Comparison of ENCODE assay signal across 16 cellular contexts in genomic region chr17:37446027-37446426, GRCh38. TPM values are rescaled to one million over a fixed set of nuclear protein-coding genes. Genes with fewer than 3 reads are reported as not detected.
DNase-seq lines count a peak whose midpoint lies in the region; ATAC-seq and TF ChIP-seq lines count a peak whose summit lies in the region.
"Had no signal": no experiment of that assay in that cellular context is flagged by ENCODE, and none has a peak within 500 bp of the region (broad histone marks: within the 10 kb centered on the region; RNA-seq: fewer than 3 reads in every experiment).

No MANE protein-coding gene starts in this region.

- no peak overlapping the region for H3K4me3 ChIP-seq in breast epithelium
- no peak overlapping the region for H3K4me3 ChIP-seq in epithelial cell of esophagus (ENCODE audit: low read length)
- H3K4me3 ChIP-seq in thyroid gland (replicated peaks in 1 of 3), result no peak overlapping the region
- H3K4me3 ChIP-seq in dorsolateral prefrontal cortex, result no peak overlapping the region
- H3K4me3 ChIP-seq: psoas muscle had no signal

- DNase-seq in MCF 10A (ENCODE audit: unreplicated experiment), result peak; percentile 63
- no peak for DNase-seq in breast epithelium (ENCODE audit: low spot score in 2 of 2)
- peak; percentile 77 for DNase-seq in NCI-H460 (ENCODE audit: extremely low read depth, low read depth)
- peak; percentile 90 for DNase-seq in epithelial cell of esophagus (ENCODE audit: low read depth)
- no peak for DNase-seq in thyroid gland
- no peak for DNase-seq in dorsolateral prefrontal cortex
- DNase-seq in DMS 273 treated with DMSO at 0.1 percent for 48 hours (lab: John Stamatoyannopoulos, UW), result no peak
- DNase-seq: activated CD8-positive, alpha-beta memory T cell treated with anti-CD3 and anti-CD28 coated beads, Interleukin-2, amount 50 U/mL, for 4 hours; Caco-2; KG1; kidney; NCI-H1436 treated with DMSO at 0.1 percent for 48 hours; psoas muscle had no signal

- no peak overlapping the region for H3K4me3 Mint-ChIP-seq in MCF 10A (ENCODE audit: unreplicated experiment)
- H3K4me3 Mint-ChIP-seq: activated naive CD4-positive, alpha-beta T cell treated with anti-CD3 and anti-CD28 coated beads, Interleukin-2, amount 50 U/mL, for 24 hours; central memory CD8-positive, alpha-beta T cell had no signal

- H3K9me3 Mint-ChIP-seq in MCF 10A (ENCODE audit: unreplicated experiment), result no peaks in the 10 kb centered on the region
- H3K9me3 Mint-ChIP-seq: activated naive CD4-positive, alpha-beta T cell treated with anti-CD3 and anti-CD28 coated beads, Interleukin-2, amount 50 U/mL, for 24 hours; central memory CD8-positive, alpha-beta T cell had no signal

- CTCF ChIA-PET in MCF 10A (lab: Yijun Ruan, JAX), result interaction anchor here (0.7 to 0.8 kb wide), 2 partner anchors 21 to 37 kb away, joined by 3 to 8 read pairs; no protein-coding TSS in a partner anchor

- H3K9me3 ChIP-seq in breast epithelium, result no peaks in the 10 kb centered on the region
- H3K9me3 ChIP-seq in thyroid gland, result no peaks in the 10 kb centered on the region
- H3K9me3 ChIP-seq: Caco-2, psoas muscle had no signal

- H3K36me3 ChIP-seq in breast epithelium (no peaks in the 10 kb centered on the region), thyroid gland (peaks cover 12 to 25% of the 10 kb centered on the region in 2 donors)

- H3K27me3 Mint-ChIP-seq in MCF 10A (ENCODE audit: insufficient read depth, unreplicated experiment), result no peaks in the 10 kb centered on the region
- H3K27me3 Mint-ChIP-seq: activated naive CD4-positive, alpha-beta T cell treated with anti-CD3 and anti-CD28 coated beads, Interleukin-2, amount 50 U/mL, for 24 hours; central memory CD8-positive, alpha-beta T cell had no signal

- 39 to 47% methylated on average over 4 of the region's 4 CpGs for WGBS in thyroid gland, 2 donors

- ATAC-seq in GM18858 (IDR thresholded peaks at IDR 0.05; ENCODE audit: unreplicated experiment), result no peak
- ATAC-seq: psoas muscle had no signal

- H3K27ac ChIP-seq in breast epithelium (no peak overlapping the region), thyroid gland (peak overlapping the region; percentile 84 to 97 (median 93)), dorsolateral prefrontal cortex (no peak overlapping the region)
- H3K27ac ChIP-seq: psoas muscle had no signal

- no peak for TF ChIP-seq POLR2A in breast epithelium (IDR thresholded peaks at IDR 0.05)
- TF ChIP-seq POLR2A in thyroid gland (IDR thresholded peaks at IDR 0.05), result peak in 1 of 2 donors; percentile 53

- H3K4me1 ChIP-seq in breast epithelium (peaks cover 0 to 6% of the 10 kb centered on the region in 2 donors), thyroid gland (peaks cover 61% of the 10 kb centered on the region in 2 donors)

- no peak overlapping the region for H3K27ac Mint-ChIP-seq in MCF 10A (ENCODE audit: low read depth, unreplicated experiment)
- H3K27ac Mint-ChIP-seq: activated naive CD4-positive, alpha-beta T cell treated with anti-CD3 and anti-CD28 coated beads, Interleukin-2, amount 50 U/mL, for 24 hours had no signal

- TF ChIP-seq CTCF in MCF 10A (IDR thresholded peaks at IDR 0.05; ENCODE audit: unreplicated experiment) (no peak), breast epithelium (IDR thresholded peaks at IDR 0.05) (no peak), epithelial cell of esophagus (IDR thresholded peaks at IDR 0.05; ENCODE audit: insufficient read depth, low read depth, low read length, missing control alignments) (no peak), thyroid gland (IDR thresholded peaks at IDR 0.05) (no peak), dorsolateral prefrontal cortex (IDR thresholded peaks at IDR 0.05 in 54 of 56, conservative IDR thresholded peaks at IDR 0.05 in 2 of 56; ENCODE audit: low read depth in 1 of 56, partially characterized antibody in 56 of 56) (no peak)

- POLR2A ChIA-PET in MCF 10A (lab: Yijun Ruan, JAX), result interaction anchor here (1.0 to 3.8 kb wide), 7 partner anchors 9 to 45 kb away, joined by 3 to 27 read pairs (median 10); no protein-coding TSS in a partner anchor

- peaks cover 22% of the 10 kb centered on the region for H3K4me1 Mint-ChIP-seq in MCF 10A (ENCODE audit: insufficient read depth, unreplicated experiment)
- H3K4me1 Mint-ChIP-seq: central memory CD8-positive, alpha-beta T cell had no signal

- H3K36me3 Mint-ChIP-seq in MCF 10A (ENCODE audit: insufficient read depth, unreplicated experiment), result peaks cover 64% of the 10 kb centered on the region

- H3K27me3 ChIP-seq in breast epithelium (no peaks in the 10 kb centered on the region), thyroid gland (no peaks in the 10 kb centered on the region), dorsolateral prefrontal cortex (no peaks in the 10 kb centered on the region)

- BruUV-seq in MCF 10A (replicated peaks; lab: Mats Ljungman, UMichigan), result no TSS peak

- intact Hi-C loops in MCF 10A (cut with micrococcal nuclease), result loop anchor here (5.0 kb wide), 1 partner anchor 46 kb away; no protein-coding TSS in a partner anchor
- intact Hi-C loops in breast epithelium (cut with DNase I; ENCODE audit: low total_unique reads), result no loop called here
- intact Hi-C loops in thyroid gland (cut with DNase I), result no loop called here
- intact Hi-C loops in dorsolateral prefrontal cortex (cut with DNase I), result no loop called here

RNA-seq across cellular contexts. Expression of gene TADA2A, which starts 39.3 kb away (rescaled TPM):
- 25.3 and 31.3 TPM in 2 replicates for total RNA-seq in MCF 10A (2022)
- 10 to 100 TPM; 14.7 to 36.1 (median 26.3) TPM for total RNA-seq in breast epithelium
- 23.0 and 27.5 TPM in 2 replicates for total RNA-seq in NCI-H460 (2014; rRNA removed; shearing (Covaris generic))
- 18.6 and 25.2 TPM in 2 replicates for polyA plus RNA-seq in NCI-H460 (2014; cell fraction: nucleus; rRNA removed)
- 10 to 100 TPM; 19.3 to 33.2 (median 22.1) TPM for total RNA-seq in thyroid gland
- 10 to 100 TPM; 36.4 to 61.6 (median 47.8) TPM for total RNA-seq in dorsolateral prefrontal cortex

RNA-seq across cellular contexts. Expression of gene ACACA, which starts 39.4 kb away (rescaled TPM):
- 88.6 and 100 TPM in 2 replicates for total RNA-seq in MCF 10A (2022)
- total RNA-seq in breast epithelium, result 10 to 100 TPM; 32.8 to 46.5 (median 36.1) TPM
- total RNA-seq in NCI-H460 (2014; rRNA removed; shearing (Covaris generic)), result 26.1 and 35.6 TPM in 2 replicates
- polyA plus RNA-seq in NCI-H460 (2014; cell fraction: nucleus; rRNA removed), result 54.6 and 62.0 TPM in 2 replicates
- total RNA-seq in thyroid gland, result 10 to 100 TPM; 27.2 to 55.7 (median 38.4) TPM
- total RNA-seq in dorsolateral prefrontal cortex, result 100 to 1,000 TPM; 102 to 193 (median 140) TPM

RNA-seq across cellular contexts. Expression of gene DUSP14, which starts 43.7 kb away (rescaled TPM):
- total RNA-seq in MCF 10A (2022) (31.7 and 39.4 TPM in 2 replicates), breast epithelium (10 to 100 TPM; 18.7 to 32.8 (median 24.6) TPM), thyroid gland (10 to 100 TPM; 52.7 to 74.5 (median 59.0) TPM), dorsolateral prefrontal cortex (10 to 100 TPM in 119 of 120 experiments, 1 to 10 TPM in 1; 9.8 to 30.5 (median 19.3) TPM)
- total RNA-seq in NCI-H460 (2014; rRNA removed; shearing (Covaris generic)), result 30.2 and 32.4 TPM in 2 replicates
- polyA plus RNA-seq in NCI-H460 (2014; cell fraction: nucleus; rRNA removed), result 31.5 and 32.1 TPM in 2 replicates

Comparison
In these comparisons a context has a peak if more than half of its experiments do, and no peak if none do; other contexts are left out.
1. DNase-seq: peak in MCF 10A (single experiment), NCI-H460 (single experiment) and epithelial cell of esophagus (single experiment); none in breast epithelium (0 of 2), thyroid gland (0 of 2), dorsolateral prefrontal cortex (0 of 10) and DMS 273 treated with DMSO at 0.1 percent for 48 hours (single experiment).
2. H3K27ac ChIP-seq: peak in thyroid gland (3 of 3); none in breast epithelium (0 of 2) and dorsolateral prefrontal cortex (0 of 59).